In genomic region chr18:48913201-48913600, GRCh38 we compare ENCODE assay signal across 9 cellular contexts. TPM values are rescaled to one million over a fixed set of nuclear protein-coding genes. Genes with fewer than 3 reads are reported as not detected.
DNase-seq lines count a peak whose midpoint lies in the region; ATAC-seq, FAIRE-seq and TF ChIP-seq lines count a peak whose summit lies in the region.
"Had no signal": no experiment of that assay in that cellular context is flagged by ENCODE, and none has a peak within 500 bp of the region (broad histone marks: within the 10 kb centered on the region; RNA-seq: fewer than 3 reads in every experiment).

No MANE protein-coding gene starts in this region.

- H3K4me1 ChIP-seq in Peyer's patch = no peaks in the 10 kb centered on the region
- H3K4me1 ChIP-seq in sigmoid colon = peaks cover 0 to 4% (median 0%) of the 10 kb centered on the region in 4 donors

- H3K27me3 ChIP-seq in Peyer's patch (no peaks in the 10 kb centered on the region), sigmoid colon (no peaks in the 10 kb centered on the region)
- H3K27me3 ChIP-seq: heart left ventricle had no signal

- no peak for ATAC-seq in HG03025 (IDR thresholded peaks at IDR 0.05; ENCODE audit: low FRiP score, unreplicated experiment)
- no peak for ATAC-seq in GM19351 (IDR thresholded peaks at IDR 0.05; ENCODE audit: unreplicated experiment)

- H3K4me3 ChIP-seq in Peyer's patch = no peak overlapping the region
- no peak overlapping the region for H3K4me3 ChIP-seq in astrocyte of the spinal cord (ENCODE audit: low read depth, low read length)
- no peak overlapping the region for H3K4me3 ChIP-seq in sigmoid colon
- H3K4me3 ChIP-seq: heart left ventricle had no signal

- H3K27ac ChIP-seq in Peyer's patch (no peak overlapping the region), sigmoid colon (no peak overlapping the region)
- H3K27ac ChIP-seq: heart left ventricle had no signal

- DNase-seq in Peyer's patch = peak; percentile 48 to 75 (median 61)
- DNase-seq in astrocyte of the spinal cord (ENCODE audit: low read depth, low spot score) = no peak
- DNase-seq in sigmoid colon = peak; percentile 45
- no peak for DNase-seq in AML-193 (lab: John Stamatoyannopoulos, UW)
- DNase-seq in H54 (ENCODE audit: insufficient read length, low spot score) = no peak
- DNase-seq: heart left ventricle had no signal

- peak; percentile 60 for TF ChIP-seq CTCF in GM12873 (IDR thresholded peaks at IDR 0.05; ENCODE audit: insufficient read depth, low read depth, low read length, missing control alignments)
- peak in 5 of 6 experiments; percentile 20 to 63 (median 51) for TF ChIP-seq CTCF in Peyer's patch (IDR thresholded peaks at IDR 0.05)
- TF ChIP-seq CTCF in astrocyte of the spinal cord (IDR thresholded peaks at IDR 0.05; ENCODE audit: low read depth, low read length) = peak; percentile 21
- TF ChIP-seq CTCF in sigmoid colon (IDR thresholded peaks at IDR 0.05) = peak in 1 of 4 experiments; percentile 10

- TF ChIP-seq POLR2A in Peyer's patch (IDR thresholded peaks at IDR 0.05) (no peak), sigmoid colon (IDR thresholded peaks at IDR 0.05) (no peak), H54 (IDR thresholded peaks at IDR 0.05; ENCODE audit: low read depth, low read length) (no peak)

- in situ Hi-C loops in astrocyte of the spinal cord (cut with HindIII; ENCODE audit: low sequenced_read_pairs) = no loop called here

- FAIRE-seq in H54 (lab: Jason Lieb, UNC) = no peak

- H3K36me3 ChIP-seq in Peyer's patch = no peaks in the 10 kb centered on the region
- no peaks in the 10 kb centered on the region for H3K36me3 ChIP-seq in sigmoid colon
- H3K36me3 ChIP-seq: heart left ventricle had no signal

- intact Hi-C loops in sigmoid colon (cut with DNase I) = no loop called here

- 62 to 80% methylated on average over 5 of the region's 5 CpGs for WGBS in sigmoid colon, 2 donors

- H3K9me3 ChIP-seq in Peyer's patch = no peaks in the 10 kb centered on the region
- no peaks in the 10 kb centered on the region for H3K9me3 ChIP-seq in sigmoid colon
- H3K9me3 ChIP-seq: heart left ventricle had no signal

- no peak for TF ChIP-seq EP300 in sigmoid colon (IDR thresholded peaks at IDR 0.05)

RNA-seq across cellular contexts. Expression of gene SMAD7, which starts 37.6 kb away (rescaled TPM):
- total RNA-seq in Peyer's patch (100 to 1,000 TPM in 1 of 4 donors, 10 to 100 TPM in 3; 42.9 to 100 (median 68.7) TPM), sigmoid colon (10 to 100 TPM; 13.2 to 29.1 (median 21.5) TPM)
- polyA plus RNA-seq in sigmoid colon = 10 to 100 TPM; 16.8 to 19.0 (median 18.3) TPM

Comparison
In these comparisons a context has a peak if more than half of its experiments do, and no peak if none do; other contexts are left out.
1. DNase-seq: peak in Peyer's patch (3 of 3) and sigmoid colon (single experiment); none in astrocyte of the spinal cord (single experiment), AML-193 (0 of 2) and H54 (single experiment).